In the genomic region with DNA sequence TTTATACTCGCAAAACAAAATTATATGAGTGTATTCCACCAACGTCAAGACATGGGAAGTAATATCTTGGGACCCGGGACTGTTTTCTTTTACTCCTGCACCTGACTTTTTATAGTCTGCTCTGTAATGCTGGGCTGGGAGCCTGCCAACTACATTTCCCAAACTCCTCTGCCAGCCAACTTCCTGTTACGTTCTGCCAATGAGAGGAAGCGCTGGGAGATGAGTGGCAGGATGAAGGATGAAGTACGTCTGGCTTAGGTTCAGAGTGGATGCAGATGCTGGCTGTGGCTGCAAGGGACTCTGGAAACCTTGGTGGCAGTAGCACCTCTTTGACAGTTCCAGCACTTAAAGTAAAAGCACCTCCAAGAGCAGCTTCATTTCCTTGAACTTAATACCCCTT, we compare ENCODE assay signal across 8 cellular contexts. TPM values are rescaled to one million over a fixed set of nuclear protein-coding genes. Genes with fewer than 3 reads are reported as not detected.
A peak's percentile ranks its signal among the peaks of the same experiment; 100 is the strongest.
DNase-seq lines count a peak whose midpoint lies in the region; ATAC-seq lines count a peak whose summit lies in the region.

No MANE protein-coding gene starts in this region.

- DNase-seq in NOMO-1 treated with DMSO at 0.1 percent for 48 hours (lab: John Stamatoyannopoulos, UW; ENCODE audit: unreplicated experiment) = peak; percentile 13
- DNase-seq in NOMO-1 (lab: John Stamatoyannopoulos, UW; ENCODE audit: unreplicated experiment in 2 of 2) = no peak
- DNase-seq in OCI-M1 (lab: John Stamatoyannopoulos, UW) = peak; percentile 20
- DNase-seq in globus pallidus (ENCODE audit: low spot score) = peak; percentile 79
- DNase-seq in sciatic nerve (ENCODE audit: low spot score) = peak; percentile 60
- DNase-seq in NCI-H526 treated with DMSO at 0.1 percent for 48 hours (lab: John Stamatoyannopoulos, UW) = no peak
- no peak for DNase-seq in GF-D8 (lab: John Stamatoyannopoulos, UW)

- intact Hi-C loops in sciatic nerve (cut with DNase I) = no loop called here

- ATAC-seq in sciatic nerve (no peak), GM18519 (IDR thresholded peaks at IDR 0.05; ENCODE audit: low FRiP score, unreplicated experiment) (no peak)

RNA-seq across cellular contexts. Expression of a gene that starts 59.6 kb away (rescaled TPM):
- total RNA-seq in sciatic nerve = 57.6 TPM

Comparison
In these comparisons a context has a peak if more than half of its experiments do, and no peak if none do; other contexts are left out.
1. DNase-seq: peak in NOMO-1 treated with DMSO at 0.1 percent for 48 hours (single experiment), OCI-M1 (single experiment), globus pallidus (single experiment) and sciatic nerve (single experiment); none in NOMO-1 (0 of 2), NCI-H526 treated with DMSO at 0.1 percent for 48 hours (single experiment) and GF-D8 (single experiment).